ENCODE assay signal across 10 cellular contexts in the genomic region with DNA sequence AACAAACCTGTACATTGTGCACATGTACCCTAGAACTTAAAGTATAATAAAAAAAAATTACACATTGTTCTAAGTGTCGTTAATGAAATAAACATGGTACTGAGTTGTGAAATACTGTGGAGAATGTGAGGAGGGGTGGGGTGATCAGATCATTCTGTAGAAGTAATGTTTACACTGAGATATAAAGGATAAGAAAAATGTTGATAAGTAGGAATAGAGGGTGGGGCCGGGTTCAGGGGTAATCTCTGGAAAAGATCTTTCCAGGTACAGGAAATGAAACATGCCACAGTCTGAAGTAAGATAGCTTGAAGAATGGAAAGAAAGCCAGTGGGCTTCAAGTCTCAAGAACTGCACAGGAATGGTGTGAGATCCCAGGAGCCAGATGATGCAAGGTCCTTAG.
"Had no signal": no experiment of that assay in that cellular context is flagged by ENCODE, and none has a peak within 500 bp of the region (broad histone marks: within the 10 kb centered on the region; RNA-seq: fewer than 3 reads in every experiment).

No MANE protein-coding gene starts in this region.

- H3K4me2 ChIP-seq: KMS-11 had no signal

- H3K27me3 Mint-ChIP-seq: IgD-negative memory B cell had no signal

- H3K36me3 Mint-ChIP-seq: IgD-negative memory B cell had no signal

- ATAC-seq: HCT116, HepG2 had no signal

- FAIRE-seq: HepG2 had no signal

- H2AFZ ChIP-seq: GM23248 had no signal

- H3K9me3 ChIP-seq: HAP-1 had no signal

- H3K27ac ChIP-seq: GM23248, KMS-11 had no signal

- H3K36me3 ChIP-seq: HAP-1 had no signal

- H3K4me3 ChIP-seq: GM23248, HAP-1 had no signal

- H3K27ac Mint-ChIP-seq: HFFc6 had no signal

- H3K4me3 Mint-ChIP-seq: HFFc6, IgD-negative memory B cell had no signal

- DNase-seq: GM23248, GOT3, H7, HFFc6, KBM-7 had no signal
